In the genomic region with DNA sequence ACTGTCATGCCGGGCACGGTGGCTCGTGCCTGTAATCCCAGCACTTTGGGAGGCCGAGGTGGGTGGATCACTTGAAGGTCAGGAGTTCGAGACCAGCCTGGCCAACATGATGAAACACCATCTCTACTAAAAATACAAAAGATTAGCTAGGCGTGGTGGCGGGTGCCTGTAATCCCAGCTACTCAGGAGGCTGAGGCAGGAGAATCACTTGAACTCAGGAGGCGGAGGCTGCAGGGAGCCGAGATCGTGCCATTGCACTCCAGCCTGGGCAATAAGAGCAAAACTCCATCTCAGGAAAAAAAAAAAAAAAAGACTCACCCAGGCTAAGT, we compare ENCODE assay signal across 2 cellular contexts. TPM values are rescaled to one million over a fixed set of nuclear protein-coding genes. Genes with fewer than 3 reads are reported as not detected.
"Had no signal": no experiment of that assay in that cellular context is flagged by ENCODE, and none has a peak within 500 bp of the region (broad histone marks: within the 10 kb centered on the region; RNA-seq: fewer than 3 reads in every experiment).

No MANE protein-coding gene starts in this region.

RNA-seq across cellular contexts. Expression of a gene that starts 42.9 kb away (rescaled TPM):
- total RNA-seq: HT-29, NCI-H460 had no signal
